Comparison of ENCODE assay signal across 8 cellular contexts in genomic region chr6:131908787-131909186, GRCh38. TPM values are rescaled to one million over a fixed set of nuclear protein-coding genes. Genes with fewer than 3 reads are reported as not detected.
"Had no signal": no experiment of that assay in that cellular context is flagged by ENCODE, and none has a peak within 500 bp of the region (broad histone marks: within the 10 kb centered on the region; RNA-seq: fewer than 3 reads in every experiment).

No MANE protein-coding gene starts in this region.

RNA-seq across cellular contexts. Expression of gene CCN2, which starts 42.4 kb away (rescaled TPM):
- total RNA-seq: activated naive CD4-positive, alpha-beta T cell treated with anti-CD3 and anti-CD28 coated beads for 36 hours; activated naive CD4-positive, alpha-beta T cell treated with anti-CD3 and anti-CD28 coated beads, Interleukin-2, amount 50 U/mL, for 72 hours; activated naive CD8-positive, alpha-beta T cell treated with anti-CD3 and anti-CD28 coated beads for 36 hours; activated naive CD8-positive, alpha-beta T cell treated with anti-CD3 and anti-CD28 coated beads, Interleukin-2, amount 10 ng/mL, durations not matched to agents 7 days and 5 days; activated T-cell treated with anti-CD3 and anti-CD28 coated beads, Interleukin-2, amount 50 U/mL, for 72 hours; activated T-helper 1 cell treated with anti-CD3 and anti-CD28 coated beads, Interleukin-12 subunit alpha, Interleukin-12 subunit beta, Interleukin-2, Interleukin-4 antibody, amounts not matched to agents 30 ng/mL and 10 ng/mL and 1 ng/mL, durations not matched to agents 14 hours and 24 hours and 36 hours; activated T-helper 17 cell treated with anti-CD3 and anti-CD28 coated beads, Interleukin-2, amount 50 U/mL, for 72 hours; activated T-helper 2 cell treated with anti-CD3 and anti-CD28 coated beads, Interferon-gamma antibody, Interleukin-2, Interleukin-4, amounts not matched to agents 10 μg/mL and 5 μg/mL and 100 μg/mL, durations not matched to agents 14 hours and 24 hours and 36 hours had no signal
